Comparison of ENCODE assay signal across 31 cellular contexts in the genomic region with DNA sequence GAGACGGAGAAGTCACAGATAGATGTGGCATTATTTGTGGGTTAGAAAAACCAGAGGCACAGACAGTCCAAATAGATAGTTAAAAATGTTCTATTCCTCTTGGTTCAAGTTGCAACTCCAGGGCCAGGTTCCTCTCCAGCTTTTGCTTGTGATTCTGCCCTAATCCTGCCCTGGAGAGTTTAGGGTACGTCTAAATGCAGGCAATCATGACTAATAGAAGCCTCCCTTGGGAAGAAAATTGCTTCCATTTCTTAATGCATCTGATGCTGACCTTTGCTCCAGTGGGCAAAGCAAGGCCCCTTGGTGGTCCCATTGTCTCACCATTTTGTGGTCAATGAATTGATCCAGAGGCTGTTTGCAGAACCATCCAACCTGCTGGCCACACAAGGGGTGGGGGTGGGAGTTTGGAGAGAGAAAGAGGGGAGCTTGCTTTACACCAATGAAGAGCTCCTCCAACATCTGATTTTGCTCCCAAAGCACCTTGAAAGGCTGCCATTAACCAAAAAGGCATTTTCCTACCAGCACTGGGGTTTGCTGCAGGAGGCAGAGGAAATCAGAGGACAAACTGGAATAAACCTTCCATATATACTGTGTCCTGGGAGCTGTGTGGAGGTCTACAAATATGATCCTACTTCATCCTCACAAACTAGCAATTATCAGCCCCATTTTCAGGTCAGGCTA. TPM values are rescaled to one million over a fixed set of nuclear protein-coding genes. Genes with fewer than 3 reads are reported as not detected.
DNase-seq lines count a peak whose midpoint lies in the region; ATAC-seq and TF ChIP-seq lines count a peak whose summit lies in the region.
"Had no signal": no experiment of that assay in that cellular context is flagged by ENCODE, and none has a peak within 500 bp of the region (broad histone marks: within the 10 kb centered on the region; RNA-seq: fewer than 3 reads in every experiment).

No MANE protein-coding gene starts in this region.

- H3K4me1 ChIP-seq in IMR-90 (ENCODE audit: control insufficient read depth, insufficient read depth, low read length) (no peaks in the 10 kb centered on the region; the same call in 1 of the 2 replicates), mesenchymal stem cell (ENCODE audit: control insufficient read depth, insufficient read depth, low read depth, low read length) (no peaks in the 10 kb centered on the region)
- H3K4me1 ChIP-seq: esophagus muscularis mucosa, heart left ventricle, spleen, stomach, upper lobe of left lung had no signal

- WGBS in IMR-90 (ENCODE audit: extremely low coverage in 2 of 2, insufficient read length in 1 of 2), 2 experiments = 88% methylated on average over 1 of the region's 2 CpGs; no CpG with 5 or more reads in 1 of the 2 experiments
- 28% methylated on average over 2 of the region's 2 CpGs for WGBS in mesenchymal stem cell

- no peak overlapping the region for H4K5ac ChIP-seq in IMR-90 (ENCODE audit: low read depth, low read length)

- CTCF ChIA-PET in IMR-90 (lab: Yijun Ruan, JAX) = no interaction called here
- CTCF ChIA-PET in activated CD4-positive, alpha-beta T cell treated with anti-CD3 and anti-CD28 coated beads for 36 hours (lab: Charles Lee) = no interaction called here

- POLR2A ChIA-PET in IMR-90 (lab: Charles Lee; ENCODE audit: unreplicated experiment) = interaction anchor here (1.0 kb wide), 1 partner anchor 14 kb away, joined by 3 read pairs; no protein-coding TSS in a partner anchor
- POLR2A ChIA-PET in activated CD4-positive, alpha-beta T cell treated with anti-CD3 and anti-CD28 coated beads for 36 hours (lab: Charles Lee) = no interaction called here

- no peak overlapping the region for H2AFZ ChIP-seq in IMR-90 (replicated peaks; ENCODE audit: low read length, poor library complexity)
- H2AFZ ChIP-seq in mesenchymal stem cell (ENCODE audit: low read depth, low read length) = peak overlapping the region; percentile 6

- no peak overlapping the region for H2BK120ac ChIP-seq in IMR-90 (ENCODE audit: low read depth, low read length)
- H2BK120ac ChIP-seq in mesenchymal stem cell (ENCODE audit: low read depth, low read length) = no peak overlapping the region

- H3K27ac Mint-ChIP-seq in activated CD4-positive, alpha-beta T cell treated with anti-CD3 and anti-CD28 coated beads for 36 hours = no peak overlapping the region
- H3K27ac Mint-ChIP-seq: activated CD8-positive, alpha-beta T cell treated with anti-CD3 and anti-CD28 coated beads for 36 hours; progenitor cell of endocrine pancreas; T-helper 2 cell treated with Interferon-gamma antibody and Interleukin-4, amounts not matched to agents 5 μg/mL and 100 μg/mL, for 36 hours had no signal

- ATAC-seq in IMR-90 (ENCODE audit: low read depth) = no peak; the same call in 1 of the 2 replicates
- ATAC-seq in GM18858 (IDR thresholded peaks at IDR 0.05; ENCODE audit: unreplicated experiment) = no peak
- no peak for ATAC-seq in activated CD4-positive, alpha-beta T cell treated with anti-CD3 and anti-CD28 coated beads for 36 hours
- ATAC-seq: activated CD8-positive, alpha-beta T cell treated with anti-CD3 and anti-CD28 coated beads for 36 hours; heart left ventricle; left lobe of liver; natural killer cell treated with Interleukin-12 subunit alpha and Interleukin-12 subunit beta and Interleukin-15 and Interleukin-18, amount 100 ng/mL, for 72 hours had no signal

- H3K23ac ChIP-seq in IMR-90 (ENCODE audit: low read depth, low read length) = no peak overlapping the region
- no peak overlapping the region for H3K23ac ChIP-seq in mesenchymal stem cell (ENCODE audit: low read length in 2 of 2)

- H2BK5ac ChIP-seq in IMR-90 (ENCODE audit: low read depth, low read length, poor library complexity, severe bottlenecking) (no peak overlapping the region), mesenchymal stem cell (ENCODE audit: low read depth, low read length, poor library complexity, severe bottlenecking) (no peak overlapping the region)

- H3K4ac ChIP-seq in IMR-90 (ENCODE audit: low read depth, low read length) (no peak overlapping the region), mesenchymal stem cell (ENCODE audit: low read depth in 1 of 2, low read length in 2 of 2) (no peak overlapping the region)

- H2BK15ac ChIP-seq in IMR-90 (ENCODE audit: low read depth, low read length) (no peak overlapping the region), mesenchymal stem cell (ENCODE audit: low read depth, poor library complexity, severe bottlenecking) (no peak overlapping the region)

- H3K14ac ChIP-seq in IMR-90 (replicated peaks; ENCODE audit: low read depth, low read length) = no peak overlapping the region
- no peak overlapping the region for H3K14ac ChIP-seq in mesenchymal stem cell (ENCODE audit: low read length in 2 of 2)

- peaks cover 4% of the 10 kb centered on the region for H3K27me3 Mint-ChIP-seq in activated CD4-positive, alpha-beta T cell treated with anti-CD3 and anti-CD28 coated beads for 36 hours

- no peak overlapping the region for H4K8ac ChIP-seq in IMR-90 (ENCODE audit: low read depth in 2 of 2, low read length in 2 of 2)
- H4K8ac ChIP-seq in mesenchymal stem cell (ENCODE audit: low read length) = no peak overlapping the region

- TF ChIP-seq RAD21 in IMR-90 (IDR thresholded peaks at IDR 0.05; ENCODE audit: low read length) = no peak

- no peaks in the 10 kb centered on the region for H3K36me3 Mint-ChIP-seq in activated CD4-positive, alpha-beta T cell treated with anti-CD3 and anti-CD28 coated beads for 36 hours (ENCODE audit: low read depth)
- H3K36me3 Mint-ChIP-seq: natural killer cell treated with Interleukin-12 subunit alpha and Interleukin-12 subunit beta and Interleukin-15 and Interleukin-18, amount 100 ng/mL, for 72 hours had no signal

- H3K79me1 ChIP-seq in IMR-90 (ENCODE audit: low read depth in 1 of 2, low read length in 2 of 2) (no peaks in the 10 kb centered on the region), mesenchymal stem cell (replicated peaks; ENCODE audit: low read length, poor library complexity, severe bottlenecking) (no peaks in the 10 kb centered on the region)

- dilution Hi-C loops in IMR-90 (cut with HindIII; ENCODE audit: low sequenced_read_pairs, unreplicated experiment) = no loop called here

- no peak overlapping the region for H3K9ac ChIP-seq in IMR-90 (ENCODE audit: low read depth, low read length)
- H3K9ac ChIP-seq in mesenchymal stem cell (ENCODE audit: low read length) = peak overlapping the region; percentile 1
- H3K9ac ChIP-seq: KMS-11 had no signal

- H3K36me3 ChIP-seq in IMR-90 (ENCODE audit: control insufficient read depth, insufficient read depth, low read length) = no peaks in the 10 kb centered on the region
- no peaks in the 10 kb centered on the region for H3K36me3 ChIP-seq in mesenchymal stem cell (ENCODE audit: control insufficient read depth in 1 of 2, insufficient read depth in 2 of 2, low read depth in 1 of 2, low read length in 2 of 2)
- H3K36me3 ChIP-seq: esophagus muscularis mucosa, heart left ventricle, spleen, stomach, upper lobe of left lung had no signal

- H3K9me3 ChIP-seq in IMR-90 (ENCODE audit: control insufficient read depth, insufficient read depth, low read length) (no peaks in the 10 kb centered on the region), mesenchymal stem cell (ENCODE audit: control insufficient read depth, low read length) (no peaks in the 10 kb centered on the region)
- H3K9me3 ChIP-seq: esophagus muscularis mucosa, heart left ventricle, stomach, upper lobe of left lung had no signal

- no peaks in the 10 kb centered on the region for H4K20me1 ChIP-seq in IMR-90 (ENCODE audit: insufficient read depth, low read length)

- no peak overlapping the region for H2AK9ac ChIP-seq in IMR-90 (replicated peaks; ENCODE audit: low read depth, low read length, poor library complexity)

- H3K27ac ChIP-seq in IMR-90 (ENCODE audit: insufficient read depth, low read length) (no peak overlapping the region), mesenchymal stem cell (ENCODE audit: low read length, poor library complexity, severe bottlenecking) (no peak overlapping the region)
- H3K27ac ChIP-seq: esophagus muscularis mucosa, heart left ventricle, KMS-11, SK-N-MC, spleen, stomach, upper lobe of left lung had no signal

- BruUV-seq in IMR-90 (replicated peaks; lab: Mats Ljungman, UMichigan) = no TSS peak

- no peak for TF ChIP-seq POLR2A in IMR-90 (IDR thresholded peaks at IDR 0.05; ENCODE audit: low read depth, low read length)

- no peak overlapping the region for H3K4me3 Mint-ChIP-seq in activated CD4-positive, alpha-beta T cell treated with anti-CD3 and anti-CD28 coated beads for 36 hours
- H3K4me3 Mint-ChIP-seq: activated CD8-positive, alpha-beta T cell treated with anti-CD3 and anti-CD28 coated beads for 36 hours; natural killer cell treated with Interleukin-12 subunit alpha and Interleukin-12 subunit beta and Interleukin-15 and Interleukin-18, amount 100 ng/mL, for 72 hours; T-helper 2 cell treated with Interferon-gamma antibody and Interleukin-4, amounts not matched to agents 5 μg/mL and 100 μg/mL, for 36 hours had no signal

- H3K9me3 Mint-ChIP-seq in activated CD4-positive, alpha-beta T cell treated with anti-CD3 and anti-CD28 coated beads for 36 hours (ENCODE audit: low read depth) = no peaks in the 10 kb centered on the region
- H3K9me3 Mint-ChIP-seq: activated CD8-positive, alpha-beta T cell treated with anti-CD3 and anti-CD28 coated beads for 36 hours; natural killer cell treated with Interleukin-12 subunit alpha and Interleukin-12 subunit beta and Interleukin-15 and Interleukin-18, amount 100 ng/mL, for 72 hours; T-helper 2 cell treated with Interferon-gamma antibody and Interleukin-4, amounts not matched to agents 5 μg/mL and 100 μg/mL, for 36 hours had no signal

- TF ChIP-seq CTCF in IMR-90 (conservative IDR thresholded peaks at IDR 0.05; ENCODE audit: low read depth, low read length) (no peak), cardiac fibroblast (IDR thresholded peaks at IDR 0.05; ENCODE audit: low read depth, low read length) (no peak)

- H3K27me3 ChIP-seq in IMR-90 (ENCODE audit: control insufficient read depth, insufficient read depth, low read length) = peaks cover 7% of the 10 kb centered on the region
- H3K27me3 ChIP-seq in mesenchymal stem cell (ENCODE audit: control insufficient read depth in 1 of 2, insufficient read depth in 1 of 2, low read length in 2 of 2) = no peaks in the 10 kb centered on the region
- H3K27me3 ChIP-seq: stomach, upper lobe of left lung had no signal

- H4K91ac ChIP-seq in IMR-90 (ENCODE audit: insufficient read depth, low read depth, low read length) (no peak overlapping the region), mesenchymal stem cell (ENCODE audit: low read length) (no peak overlapping the region)

- no peak overlapping the region for H2BK20ac ChIP-seq in IMR-90 (ENCODE audit: low read depth, low read length)

- H2BK12ac ChIP-seq in mesenchymal stem cell (ENCODE audit: low read length in 2 of 2) = no peak overlapping the region

- H3K9me1 ChIP-seq in IMR-90 (ENCODE audit: insufficient read depth, low read length) = no peaks in the 10 kb centered on the region

- H3K56ac ChIP-seq in IMR-90 (ENCODE audit: extremely low read depth, insufficient read depth, low read length) = no peak overlapping the region

- H3K4me3 ChIP-seq in IMR-90 (ENCODE audit: insufficient read depth, low read depth, low read length) (no peak overlapping the region), cardiac fibroblast (replicated peaks in 1 of 2; ENCODE audit: low read depth in 2 of 2, low read length in 2 of 2) (no peak overlapping the region), mesenchymal stem cell (ENCODE audit: insufficient read depth in 1 of 2, low read depth in 1 of 2, low read length in 2 of 2) (peak overlapping the region in 1 of 2 experiments; percentile 40)
- H3K4me3 ChIP-seq: esophagus muscularis mucosa, heart left ventricle, SK-N-MC, spleen, stomach, upper lobe of left lung had no signal

- DNase-seq in EH (ENCODE audit: low read depth) (peak; percentile 62), IMR-90 (peak; percentile 9), cardiac fibroblast (ENCODE audit: low read depth in 2 of 2) (peak; percentile 67 to 73), mesenchymal stem cell (no peak), DMS53 (lab: John Stamatoyannopoulos, UW) (no peak), ACHN (no peak)
- no peak for DNase-seq in activated CD4-positive, alpha-beta T cell treated with anti-CD3 and anti-CD28 coated beads for 36 hours
- DNase-seq: activated CD4-positive, CD25-positive, alpha-beta regulatory T cell; activated CD8-positive, alpha-beta T cell treated with anti-CD3 and anti-CD28 coated beads for 36 hours; activated naive CD4-positive, alpha-beta T cell; AML-193; amygdala; cerebellar nuclear complex; effector CD4-positive, alpha-beta T cell; heart left ventricle; midbrain; NCI-H1048; NCI-H2029; NCI-H446 treated with DMSO at 0.1 percent for 48 hours; NK-92 treated with Interleukin-12 subunit alpha and Interleukin-12 subunit beta, amount 100 ng/mL, for 24 hours; spleen; stomach; upper lobe of left lung had no signal

- intact Hi-C loops in IMR-90 (cut with micrococcal nuclease) = no loop called here
- intact Hi-C loops in activated CD4-positive, alpha-beta T cell treated with anti-CD3 and anti-CD28 coated beads for 36 hours (cut with DNase I, micrococcal nuclease) = no loop called here

- in situ Hi-C loops in IMR-90 (cut with MboI; ENCODE audit: low sequenced_read_pairs) (no loop called here), ACHN (cut with HindIII; ENCODE audit: low pct_ligation_motif_present, low pct_unique_long_range_greater_than_20kb, low sequenced_read_pairs) (no loop called here)

- H2AK5ac ChIP-seq in IMR-90 (ENCODE audit: low read depth, low read length) = no peak overlapping the region
- H2AK5ac ChIP-seq in mesenchymal stem cell (ENCODE audit: low read length, severe bottlenecking) = no peak overlapping the region

- H3K18ac ChIP-seq in IMR-90 (ENCODE audit: low read depth, low read length) = no peak overlapping the region
- no peak overlapping the region for H3K18ac ChIP-seq in mesenchymal stem cell (ENCODE audit: low read depth in 1 of 2, low read length in 2 of 2)

- no peaks in the 10 kb centered on the region for H3K4me1 Mint-ChIP-seq in activated CD4-positive, alpha-beta T cell treated with anti-CD3 and anti-CD28 coated beads for 36 hours

- H3K4me2 ChIP-seq in IMR-90 (ENCODE audit: low read depth, low read length) (no peak overlapping the region), mesenchymal stem cell (ENCODE audit: low read length, poor library complexity, severe bottlenecking) (no peak overlapping the region)
- H3K4me2 ChIP-seq: KMS-11 had no signal

RNA-seq across cellular contexts. Expression of gene C8B, which starts 31.3 kb away (rescaled TPM):
- total RNA-seq in IMR-90 (2012; rRNA removed) = not detected in 2 replicates
- not detected in 2 replicates for polyA plus RNA-seq in IMR-90 (2012; rRNA removed)
- polyA plus RNA-seq in IMR-90 (2012; cell fraction: cytosol; rRNA removed) = not detected in 2 replicates
- not detected in 2 replicates for polyA plus RNA-seq in IMR-90 (2012; cell fraction: nucleus; rRNA removed; ENCODE audit: low replicate concordance)
- not detected for polyA plus RNA-seq in mesenchymal stem cell (2013, experiment 1 of 2)
- not detected for polyA plus RNA-seq in mesenchymal stem cell (2013, experiment 2 of 2)
- not detected for total RNA-seq in activated CD4-positive, alpha-beta T cell treated with anti-CD3 and anti-CD28 coated beads for 36 hours
- total RNA-seq: activated CD8-positive, alpha-beta T cell treated with anti-CD3 and anti-CD28 coated beads for 36 hours; esophagus muscularis mucosa; heart left ventricle; spleen; stomach had no signal
- polyA plus RNA-seq: heart left ventricle, spleen had no signal

Comparison
In these comparisons a context has a peak if more than half of its experiments do, and no peak if none do; other contexts are left out.
1. DNase-seq: peak in EH (single experiment), IMR-90 (single experiment) and cardiac fibroblast (2 of 2); none in mesenchymal stem cell (single experiment), DMS53 (single experiment), activated CD4-positive, alpha-beta T cell treated with anti-CD3 and anti-CD28 coated beads for 36 hours (single experiment) and ACHN (single experiment).